Comparison of ENCODE assay signal across 8 cellular contexts in genomic region chr14:92775303-92775702, GRCh38. TPM values are rescaled to one million over a fixed set of nuclear protein-coding genes. Genes with fewer than 3 reads are reported as not detected.
DNase-seq lines count a peak whose midpoint lies in the region; ATAC-seq and TF ChIP-seq lines count a peak whose summit lies in the region.
"Not testable (repeated sequence)": the region's sequence is repeated elsewhere in the genome, so short reads cannot be mapped to it uniquely, and the experiment has no call there.

No MANE protein-coding gene starts in this region.

- peaks cover 25% of the 10 kb centered on the region for H3K4me1 ChIP-seq in OCI-LY7 (ENCODE audit: insufficient read depth, low read length, poor library complexity, severe bottlenecking)

- not testable (repeated sequence) for H3K9me3 Mint-ChIP-seq in activated naive CD4-positive, alpha-beta T cell treated with anti-CD3 and anti-CD28 coated beads, Interleukin-2, amount 50 U/mL, for 72 hours; stimulated activated effector memory CD8-positive, alpha-beta T cell treated with anti-CD3 and anti-CD28 coated beads, Interleukin-12 subunit alpha, Interleukin-12 subunit beta, amount 100 ng/mL, for 72 hours

- H3K27ac ChIP-seq in OCI-LY7 (ENCODE audit: low read depth, low read length, poor library complexity, severe bottlenecking): peak overlapping the region; percentile 31

- peak overlapping the region; percentile 44 for H3K4me2 ChIP-seq in OCI-LY7 (ENCODE audit: low read length)

- CTCF ChIA-PET in OCI-LY7 (lab: Charles Lee; ENCODE audit: unreplicated experiment): not testable (repeated sequence)

- not testable (repeated sequence) for H3K36me3 Mint-ChIP-seq in activated naive CD4-positive, alpha-beta T cell treated with anti-CD3 and anti-CD28 coated beads, Interleukin-2, amount 50 U/mL, for 72 hours; stimulated activated effector memory CD8-positive, alpha-beta T cell treated with anti-CD3 and anti-CD28 coated beads, Interleukin-12 subunit alpha, Interleukin-12 subunit beta, amount 100 ng/mL, for 72 hours

- DNase-seq in GM12864 (ENCODE audit: low read depth) (peak; percentile 87), OCI-LY7 (ENCODE audit: low spot score) (peak; percentile 54), kidney tubule cell (ENCODE audit: low spot score) (peak; percentile 94)
- DNase-seq in activated naive CD4-positive, alpha-beta T cell treated with anti-CD3 and anti-CD28 coated beads, Interleukin-2, amount 50 U/mL, for 72 hours (ENCODE audit: low spot score in 2 of 2): not testable (repeated sequence)
- DNase-seq in stimulated activated effector memory CD8-positive, alpha-beta T cell treated with anti-CD3 and anti-CD28 coated beads, Interleukin-12 subunit alpha, Interleukin-12 subunit beta, amount 100 ng/mL, for 72 hours (ENCODE audit: low spot score in 2 of 2): peak in 1 of 2 donors; percentile 58

- POLR2A ChIA-PET in OCI-LY7 (lab: Charles Lee): interaction anchor here (1.0 to 1.5 kb wide), 3 partner anchors 16 to 94 kb away, joined by 3 to 4 read pairs (median 3); no protein-coding TSS in a partner anchor

- BruUV-seq in OCI-LY7 (replicated peaks; lab: Mats Ljungman, UMichigan): not testable (repeated sequence)

- peak overlapping the region; percentile 60; the same call in 1 of the 2 replicates for H2AFZ ChIP-seq in OCI-LY7 (ENCODE audit: low read length)

- H3K36me3 ChIP-seq in OCI-LY7 (ENCODE audit: insufficient read depth, low read length): not testable (repeated sequence)

- not testable (repeated sequence) for H3K4me3 ChIP-seq in GM12864 (ENCODE audit: low read depth, low read length); OCI-LY7 (ENCODE audit: low read depth, low read length, poor library complexity, severe bottlenecking)

- peak overlapping the region in 1 of 2 donors; percentile 4 for H3K27ac Mint-ChIP-seq in activated naive CD4-positive, alpha-beta T cell treated with anti-CD3 and anti-CD28 coated beads, Interleukin-2, amount 50 U/mL, for 72 hours
- H3K27ac Mint-ChIP-seq in stimulated activated effector memory CD8-positive, alpha-beta T cell treated with anti-CD3 and anti-CD28 coated beads, Interleukin-12 subunit alpha, Interleukin-12 subunit beta, amount 100 ng/mL, for 72 hours: not testable (repeated sequence)

- H3K9me2 ChIP-seq in OCI-LY7 (ENCODE audit: insufficient read depth, low read length): not testable (repeated sequence)

- ATAC-seq in GM19328 (IDR thresholded peaks at IDR 0.05; ENCODE audit: unreplicated experiment): peak; percentile 87
- ATAC-seq in HG02588 (IDR thresholded peaks at IDR 0.05; ENCODE audit: unreplicated experiment): peak; percentile 91
- peak; percentile 92 for ATAC-seq in HG03159 (IDR thresholded peaks at IDR 0.05; ENCODE audit: unreplicated experiment)
- peak; percentile 87 to 91 for ATAC-seq in activated naive CD4-positive, alpha-beta T cell treated with anti-CD3 and anti-CD28 coated beads, Interleukin-2, amount 50 U/mL, for 72 hours
- peak; percentile 97 for ATAC-seq in stimulated activated effector memory CD8-positive, alpha-beta T cell treated with anti-CD3 and anti-CD28 coated beads, Interleukin-12 subunit alpha, Interleukin-12 subunit beta, amount 100 ng/mL, for 72 hours

- not testable (repeated sequence) for H3K9me3 ChIP-seq in OCI-LY7 (ENCODE audit: low read length)

- not testable (repeated sequence) for H3K4me1 Mint-ChIP-seq in stimulated activated effector memory CD8-positive, alpha-beta T cell treated with anti-CD3 and anti-CD28 coated beads, Interleukin-12 subunit alpha, Interleukin-12 subunit beta, amount 100 ng/mL, for 72 hours

- not testable (repeated sequence) for H4K20me1 ChIP-seq in OCI-LY7 (ENCODE audit: insufficient read depth, low read length)

- not testable (repeated sequence) for H3K4me3 Mint-ChIP-seq in stimulated activated effector memory CD8-positive, alpha-beta T cell treated with anti-CD3 and anti-CD28 coated beads, Interleukin-12 subunit alpha, Interleukin-12 subunit beta, amount 100 ng/mL, for 72 hours

- TF ChIP-seq CTCF in GM12864 (IDR thresholded peaks at IDR 0.05; ENCODE audit: low read depth, low read length, missing control alignments); OCI-LY7 (conservative IDR thresholded peaks at IDR 0.05; ENCODE audit: low read length): not testable (repeated sequence)

- H3K79me2 ChIP-seq in OCI-LY7 (ENCODE audit: insufficient read depth, low read depth, low read length): not testable (repeated sequence)

- intact Hi-C loops in OCI-LY7 (cut with micrococcal nuclease; ENCODE audit: unreplicated experiment): not testable (repeated sequence)

RNA-seq across cellular contexts. Expression of gene GOLGA5, which starts 18.8 kb away (rescaled TPM):
- total RNA-seq in OCI-LY7 (2014; rRNA removed; shearing (Covaris generic)): 13.3 and 15.4 TPM in 2 replicates
- total RNA-seq in OCI-LY7 (2022): 19.8 and 22.3 TPM in 2 replicates
- total RNA-seq in activated naive CD4-positive, alpha-beta T cell treated with anti-CD3 and anti-CD28 coated beads, Interleukin-2, amount 50 U/mL, for 72 hours: 10 to 100 TPM; 13.5 to 17.6 TPM

RNA-seq across cellular contexts. Expression of gene LGMN, which starts 26.9 kb away (rescaled TPM):
- 24.8 and 27.7 TPM in 2 replicates for total RNA-seq in OCI-LY7 (2014; rRNA removed; shearing (Covaris generic))
- 22.1 and 26.1 TPM in 2 replicates for total RNA-seq in OCI-LY7 (2022)
- total RNA-seq in activated naive CD4-positive, alpha-beta T cell treated with anti-CD3 and anti-CD28 coated beads, Interleukin-2, amount 50 U/mL, for 72 hours: 1 to 10 TPM; 1.2 to 3.8 TPM

Comparison
In these comparisons a context has a peak if more than half of its experiments do, and no peak if none do; other contexts are left out.
1. RNA of gene LGMN, which starts 26.9 kb away (total RNA-seq): 22.1 to 27.7 TPM in OCI-LY7; 1.2 to 3.8 TPM in activated naive CD4-positive, alpha-beta T cell treated with anti-CD3 and anti-CD28 coated beads, Interleukin-2, amount 50 U/mL, for 72 hours; every median in the first group is over 4 times any median in the second.
2. Peak in every context shown above with its lines, with median percentiles within 50 percentile points of each other: ATAC-seq.